ENCODE assay signal across 18 cellular contexts in genomic region chr17:75093543-75094158, GRCh38. TPM values are rescaled to one million over a fixed set of nuclear protein-coding genes. Genes with fewer than 3 reads are reported as not detected.
DNase-seq lines count a peak whose midpoint lies in the region; ATAC-seq, FAIRE-seq and TF ChIP-seq lines count a peak whose summit lies in the region.
"Had no signal": no experiment of that assay in that cellular context is flagged by ENCODE, and none has a peak within 500 bp of the region (broad histone marks: within the 10 kb centered on the region; RNA-seq: fewer than 3 reads in every experiment).

No MANE protein-coding gene starts in this region.

- H3K27me3 ChIP-seq in H1 (replicated peaks in 1 of 4; ENCODE audit: control insufficient read depth in 3 of 4, extremely low read depth in 1 of 4, insufficient read depth in 3 of 4, low read length in 3 of 4) (no peaks in the 10 kb centered on the region), upper lobe of right lung (no peaks in the 10 kb centered on the region), vagina (no peaks in the 10 kb centered on the region)
- H3K27me3 ChIP-seq: cardiac muscle cell, esophagus muscularis mucosa had no signal

- H2BK12ac ChIP-seq in H1 (ENCODE audit: low read depth, low read length), result no peak overlapping the region

- no peak overlapping the region for H4K91ac ChIP-seq in H1 (replicated peaks; ENCODE audit: insufficient read length, low read length)

- intact Hi-C loops in upper lobe of right lung (cut with DNase I) (no loop called here), vagina (cut with DNase I) (no loop called here)

- H3K18ac ChIP-seq in H1 (ENCODE audit: extremely low read depth, low read length), result no peak overlapping the region

- no peak overlapping the region for H2BK20ac ChIP-seq in H1 (ENCODE audit: low read length)

- no peak overlapping the region for H3K9ac ChIP-seq in H1 (replicated peaks in 1 of 4; ENCODE audit: extremely low read depth in 1 of 4, low read depth in 3 of 4, low read length in 3 of 4)
- H3K9ac ChIP-seq: KMS-11 had no signal

- H3K4me1 Mint-ChIP-seq in nephron progenitor cell, result peaks cover 58% of the 10 kb centered on the region

- peak overlapping the region; percentile 57 for H4K8ac ChIP-seq in H1 (ENCODE audit: extremely low read depth, insufficient read depth, low read length)

- WGBS in H1 (ENCODE audit: extremely low coverage in 1 of 2, insufficient coverage in 1 of 2, insufficient read length in 1 of 2, insufficient replicate concordance in 2 of 2, low coverage in 1 of 2, low lambda C conversion rate in 2 of 2, missing lambda C conversion rate in 1 of 2), 2 experiments, result 91% methylated on average over 19 of the region's 19 CpGs; no CpG with 5 or more reads in 1 of the 2 experiments

- H3K56ac ChIP-seq in H1 (replicated peaks; ENCODE audit: insufficient read length, low read depth, low read length), result no peak overlapping the region

- no peak overlapping the region for H2AK5ac ChIP-seq in H1 (ENCODE audit: low read depth, low read length)

- TF ChIP-seq EP300 in H1 (IDR thresholded peaks at IDR 0.05; ENCODE audit: borderline replicate concordance in 1 of 2, low read depth in 2 of 2, low read length in 2 of 2), result no peak

- TF ChIP-seq CTCF in H1 (IDR thresholded peaks at IDR 0.05; ENCODE audit: control extremely low read depth in 1 of 3, insufficient read depth in 1 of 3, low read depth in 1 of 3, low read length in 3 of 3) (no peak), nephron progenitor cell (IDR thresholded peaks at IDR 0.05) (no peak), upper lobe of right lung (IDR thresholded peaks at IDR 0.05) (no peak), vagina (IDR thresholded peaks at IDR 0.05) (no peak)

- H3K79me1 ChIP-seq in H1 (ENCODE audit: low read depth, low read length), result peaks cover 10% of the 10 kb centered on the region

- POLR2A ChIA-PET in H1 (lab: Charles Lee; ENCODE audit: partially characterized antibody), result interaction anchor here (0.8 to 1.3 kb wide), 3 partner anchors 11 to 36 kb away, joined by 4 to 6 read pairs (median 5); no protein-coding TSS in a partner anchor

- CTCF ChIA-PET in H1 (lab: Charles Lee; ENCODE audit: partially characterized antibody), result interaction anchor here (0.6 to 6.8 kb wide), 6 partner anchors 12 to 368 kb away, joined by 3 to 60 read pairs (median 6); partner anchors contain the start of gene MIF4GD

- H4K20me1 ChIP-seq in H1 (replicated peaks in 1 of 2; ENCODE audit: control insufficient read depth in 1 of 2, insufficient read depth in 2 of 2, low read length in 2 of 2), result peaks cover 0 to 5% of the 10 kb centered on the region in 2 experiments

- no peak overlapping the region for H3K23ac ChIP-seq in H1 (ENCODE audit: insufficient read length)

- no peak overlapping the region for H3K14ac ChIP-seq in H1 (ENCODE audit: insufficient read length)

- no peak overlapping the region for H3K4me3 Mint-ChIP-seq in nephron progenitor cell
- H3K4me3 Mint-ChIP-seq: memory B cell had no signal

- H3K9me3 Mint-ChIP-seq in nephron progenitor cell, result no peaks in the 10 kb centered on the region
- H3K9me3 Mint-ChIP-seq: memory B cell had no signal

- TF ChIP-seq POLR2A in H1 (IDR thresholded peaks at IDR 0.05; ENCODE audit: control extremely low read depth in 1 of 2, low read depth in 2 of 2, low read length in 2 of 2), result no peak
- TF ChIP-seq POLR2A in vagina (IDR thresholded peaks at IDR 0.05), result no peak

- 0 out of 2 replicates have a peak overlapping the region, but pooled peaks have one; percentile 19 for H3K27ac ChIP-seq in H1 (ENCODE audit: low read depth, low read length)
- peak overlapping the region; percentile 65 for H3K27ac ChIP-seq in upper lobe of right lung
- H3K27ac ChIP-seq in vagina, result no peak overlapping the region
- H3K27ac ChIP-seq: cardiac muscle cell, KMS-11 had no signal

- no peak for TF ChIP-seq RAD21 in H1 (IDR thresholded peaks at IDR 0.05 in 1 of 2, conservative IDR thresholded peaks at IDR 0.05 in 1 of 2; ENCODE audit: low read depth in 2 of 2, low read length in 2 of 2)

- ATAC-seq in upper lobe of right lung, result no peak

- H3K4ac ChIP-seq in H1 (replicated peaks; ENCODE audit: insufficient read length, low read depth, low read length), result no peak overlapping the region

- no peak overlapping the region for H2AFZ ChIP-seq in H1 (ENCODE audit: low read length)

- peak; percentile 65 for DNase-seq in NCI-H460 (ENCODE audit: extremely low read depth, low read depth)
- no peak for DNase-seq in H1 (ENCODE audit: low read depth in 1 of 2, low spot score in 2 of 2)
- no peak for DNase-seq in nephron progenitor cell
- no peak for DNase-seq in upper lobe of right lung
- no peak for DNase-seq in NCI-H146 (lab: John Stamatoyannopoulos, UW)
- no peak for DNase-seq in HuH-7.5 (ENCODE audit: low spot score)
- DNase-seq in vagina (ENCODE audit: extremely low spot score in 2 of 2), result no peak
- DNase-seq: activated effector memory CD4-positive, alpha-beta T cell treated with anti-CD3 and anti-CD28 coated beads, Interleukin-2, amount 50 U/mL, for 16 hours; effector CD4-positive, alpha-beta T cell; H7; NCI-H1048; NCI-H69; retina had no signal

- no peaks in the 10 kb centered on the region for H3K9me3 ChIP-seq in H1 (ENCODE audit: insufficient read depth in 2 of 2, low read depth in 1 of 2, low read length in 1 of 2)
- H3K9me3 ChIP-seq in upper lobe of right lung, result no peaks in the 10 kb centered on the region
- H3K9me3 ChIP-seq in vagina, result no peaks in the 10 kb centered on the region
- H3K9me3 ChIP-seq: esophagus muscularis mucosa had no signal

- H3K27me3 Mint-ChIP-seq in nephron progenitor cell (ENCODE audit: low read depth, poor library complexity), result no peaks in the 10 kb centered on the region
- H3K27me3 Mint-ChIP-seq: memory B cell had no signal

- H3K79me2 ChIP-seq in H1 (ENCODE audit: control insufficient read depth in 1 of 2, insufficient read depth in 2 of 2, low read length in 2 of 2), result peaks cover 0 to 7% of the 10 kb centered on the region in 2 experiments; a peak in 2 of 4 replicates

- H3K36me3 Mint-ChIP-seq in nephron progenitor cell (ENCODE audit: low read depth), result peaks cover 4% of the 10 kb centered on the region
- H3K36me3 Mint-ChIP-seq: memory B cell had no signal

- peak overlapping the region; percentile 39 for H3K27ac Mint-ChIP-seq in nephron progenitor cell
- H3K27ac Mint-ChIP-seq: memory B cell had no signal

- H3K4me3 ChIP-seq in H1 (ENCODE audit: extremely low read depth in 1 of 4, insufficient read depth in 2 of 4, low read depth in 3 of 4, low read length in 4 of 4) (no peak overlapping the region), upper lobe of right lung (no peak overlapping the region), vagina (no peak overlapping the region)
- H3K4me3 ChIP-seq: cardiac muscle cell, esophagus muscularis mucosa had no signal

- peaks cover 3 to 26% (median 19%) of the 10 kb centered on the region in 4 experiments for H3K4me1 ChIP-seq in H1 (replicated peaks in 1 of 4; ENCODE audit: control insufficient read depth in 3 of 4, insufficient read depth in 4 of 4, low read length in 3 of 4)
- peaks cover 58% of the 10 kb centered on the region for H3K4me1 ChIP-seq in upper lobe of right lung
- H3K4me1 ChIP-seq in vagina, result peaks cover 65% of the 10 kb centered on the region

- H2BK5ac ChIP-seq in H1 (ENCODE audit: low read depth, low read length), result peak overlapping the region; percentile 56; the same call in 1 of the 2 replicates

- no peak overlapping the region for H2BK120ac ChIP-seq in H1 (replicated peaks; ENCODE audit: low read depth, low read length)

- no peak for FAIRE-seq in H1 (lab: Jason Lieb, UNC)

- peaks cover 0 to 3% (median 0%) of the 10 kb centered on the region in 4 experiments; a peak in 2 of 8 replicates for H3K36me3 ChIP-seq in H1 (ENCODE audit: control insufficient read depth in 2 of 4, insufficient read depth in 4 of 4, low read length in 3 of 4)
- H3K36me3 ChIP-seq in upper lobe of right lung, result peaks cover 9% of the 10 kb centered on the region
- no peaks in the 10 kb centered on the region for H3K36me3 ChIP-seq in vagina
- H3K36me3 ChIP-seq: cardiac muscle cell had no signal

- H3K23me2 ChIP-seq in H1 (ENCODE audit: low read depth, low read length), result peaks cover 4% of the 10 kb centered on the region

- no peak overlapping the region for H2BK15ac ChIP-seq in H1 (ENCODE audit: low read length)

- no peak overlapping the region for H4K5ac ChIP-seq in H1 (ENCODE audit: insufficient read length, low read depth, low read length)

- H3K4me2 ChIP-seq in H1 (ENCODE audit: insufficient read depth in 1 of 2, low read depth in 2 of 2, low read length in 2 of 2), result no peak overlapping the region
- H3K4me2 ChIP-seq: KMS-11 had no signal

RNA-seq across cellular contexts. Expression of gene SLC16A5, which starts 5.9 kb away (rescaled TPM):
- total RNA-seq in NCI-H460 (2014; rRNA removed; shearing (Covaris generic)), result 19.8 and 20.0 TPM in 2 replicates
- polyA plus RNA-seq in NCI-H460 (2014; cell fraction: nucleus; rRNA removed), result 31.7 and 33.5 TPM in 2 replicates
- total RNA-seq in H1 (2021; fragmentation: NEBNext Ultra II Directional; extraction: Animal tissue kit (Norgen Biotek cat#: 25700)), result 16.6 and 17.1 TPM in 2 replicates
- 34.7 and 54.8 TPM in 2 replicates for polyA plus RNA-seq in H1 (2011; rRNA removed)
- polyA plus RNA-seq in H1 (2011; cell fraction: cytosol; rRNA removed), result 28.9 TPM
- 82.9 TPM for polyA plus RNA-seq in H1 (2011; cell fraction: nucleus; rRNA removed)
- polyA plus RNA-seq in H1 (2012, experiment 1 of 2), result 14.3 to 26.5 TPM (median 20.8 TPM) in 4 replicates
- polyA plus RNA-seq in H1 (2012, experiment 2 of 2), result 12.9 TPM
- 22.7 TPM for polyA plus RNA-seq in H1 (2013, experiment 1 of 2)
- 21.6 TPM for polyA plus RNA-seq in H1 (2013, experiment 2 of 2)
- 15.2 and 17.8 TPM in 2 replicates for polyA minus RNA-seq in H1 (2011; rRNA and poly(A)+ RNA removed)
- polyA minus RNA-seq in H1 (2011; cell fraction: cytosol; rRNA and poly(A)+ RNA removed), result 11.3 TPM
- 24.1 TPM for polyA minus RNA-seq in H1 (2011; cell fraction: nucleus; rRNA and poly(A)+ RNA removed)
- total RNA-seq in upper lobe of right lung, result 40.5 TPM
- 26.8 TPM for total RNA-seq in vagina
- total RNA-seq: OCI-LY7 had no signal

RNA-seq across cellular contexts. Expression of gene ARMC7, which starts 16.1 kb away (rescaled TPM):
- total RNA-seq in NCI-H460 (2014; rRNA removed; shearing (Covaris generic)), result 9.1 and 14.3 TPM in 2 replicates
- 6.4 and 7.4 TPM in 2 replicates for polyA plus RNA-seq in NCI-H460 (2014; cell fraction: nucleus; rRNA removed)
- 13.6 TPM in 2 replicates for total RNA-seq in H1 (2021; fragmentation: NEBNext Ultra II Directional; extraction: Animal tissue kit (Norgen Biotek cat#: 25700))
- 9.8 and 12.4 TPM in 2 replicates for polyA plus RNA-seq in H1 (2011; rRNA removed)
- 7.4 TPM for polyA plus RNA-seq in H1 (2011; cell fraction: cytosol; rRNA removed)
- 12.7 TPM for polyA plus RNA-seq in H1 (2011; cell fraction: nucleus; rRNA removed)
- polyA plus RNA-seq in H1 (2012, experiment 1 of 2), result 14.0 to 16.0 TPM (median 14.9 TPM) in 4 replicates
- polyA plus RNA-seq in H1 (2012, experiment 2 of 2), result 13.2 TPM
- polyA plus RNA-seq in H1 (2013, experiment 1 of 2), result 8.2 TPM
- polyA plus RNA-seq in H1 (2013, experiment 2 of 2), result 7.8 TPM
- polyA minus RNA-seq in H1 (2011; rRNA and poly(A)+ RNA removed), result 12.2 and 13.7 TPM in 2 replicates
- polyA minus RNA-seq in H1 (2011; cell fraction: cytosol; rRNA and poly(A)+ RNA removed), result 10.2 TPM
- polyA minus RNA-seq in H1 (2011; cell fraction: nucleus; rRNA and poly(A)+ RNA removed), result 12.6 TPM
- total RNA-seq in upper lobe of right lung (18.0 TPM), vagina (12.8 TPM)

RNA-seq across cellular contexts. Expression of gene NT5C, which starts 37.9 kb away (rescaled TPM):
- 107 and 114 TPM in 2 replicates for total RNA-seq in NCI-H460 (2014; rRNA removed; shearing (Covaris generic))
- 618 and 734 TPM in 2 replicates for polyA plus RNA-seq in NCI-H460 (2014; cell fraction: nucleus; rRNA removed)
- 52.1 and 66.9 TPM in 2 replicates for total RNA-seq in H1 (2021; fragmentation: NEBNext Ultra II Directional; extraction: Animal tissue kit (Norgen Biotek cat#: 25700))
- 66.4 and 98.6 TPM in 2 replicates for polyA plus RNA-seq in H1 (2011; rRNA removed)
- 92.6 TPM for polyA plus RNA-seq in H1 (2011; cell fraction: cytosol; rRNA removed)
- polyA plus RNA-seq in H1 (2011; cell fraction: nucleus; rRNA removed), result 145 TPM
- 38.9 to 77.9 TPM (median 68.7 TPM) in 4 replicates for polyA plus RNA-seq in H1 (2012, experiment 1 of 2)
- 57.5 TPM for polyA plus RNA-seq in H1 (2012, experiment 2 of 2)
- polyA plus RNA-seq in H1 (2013, experiment 1 of 2), result 69.7 TPM
- 60.6 TPM for polyA plus RNA-seq in H1 (2013, experiment 2 of 2)
- 12.1 and 14.9 TPM in 2 replicates for polyA minus RNA-seq in H1 (2011; rRNA and poly(A)+ RNA removed)
- 16.7 TPM for polyA minus RNA-seq in H1 (2011; cell fraction: cytosol; rRNA and poly(A)+ RNA removed)
- 44.4 TPM for polyA minus RNA-seq in H1 (2011; cell fraction: nucleus; rRNA and poly(A)+ RNA removed)
- total RNA-seq in upper lobe of right lung (35.8 TPM), vagina (98.5 TPM)

RNA-seq across cellular contexts. Expression of gene KCTD2, which starts 46.6 kb away (rescaled TPM):
- total RNA-seq in NCI-H460 (2014; rRNA removed; shearing (Covaris generic)), result 22.9 and 28.0 TPM in 2 replicates
- 11.2 and 17.3 TPM in 2 replicates for polyA plus RNA-seq in NCI-H460 (2014; cell fraction: nucleus; rRNA removed)
- total RNA-seq in H1 (2021; fragmentation: NEBNext Ultra II Directional; extraction: Animal tissue kit (Norgen Biotek cat#: 25700)), result 33.7 and 34.1 TPM in 2 replicates
- 32.6 and 36.8 TPM in 2 replicates for polyA plus RNA-seq in H1 (2011; rRNA removed)
- polyA plus RNA-seq in H1 (2011; cell fraction: cytosol; rRNA removed), result 34.2 TPM
- polyA plus RNA-seq in H1 (2011; cell fraction: nucleus; rRNA removed), result 34.2 TPM
- polyA plus RNA-seq in H1 (2012, experiment 1 of 2), result 28.4 to 33.2 TPM (median 30.1 TPM) in 4 replicates
- polyA plus RNA-seq in H1 (2012, experiment 2 of 2), result 27.2 TPM
- 19.6 TPM for polyA plus RNA-seq in H1 (2013, experiment 1 of 2)
- polyA plus RNA-seq in H1 (2013, experiment 2 of 2), result 19.1 TPM
- 40.0 and 40.9 TPM in 2 replicates for polyA minus RNA-seq in H1 (2011; rRNA and poly(A)+ RNA removed)
- 16.6 TPM for polyA minus RNA-seq in H1 (2011; cell fraction: cytosol; rRNA and poly(A)+ RNA removed)
- polyA minus RNA-seq in H1 (2011; cell fraction: nucleus; rRNA and poly(A)+ RNA removed), result 13.5 TPM
- total RNA-seq in upper lobe of right lung (25.3 TPM), vagina (17.2 TPM)

RNA-seq across cellular contexts. Expression of gene ATP5PD, which starts 46.9 kb away (rescaled TPM):
- total RNA-seq in NCI-H460 (2014; rRNA removed; shearing (Covaris generic)), result 272 and 301 TPM in 2 replicates
- 175 TPM in 2 replicates for polyA plus RNA-seq in NCI-H460 (2014; cell fraction: nucleus; rRNA removed)
- total RNA-seq in H1 (2021; fragmentation: NEBNext Ultra II Directional; extraction: Animal tissue kit (Norgen Biotek cat#: 25700)), result 326 and 335 TPM in 2 replicates
- 254 and 407 TPM in 2 replicates for polyA plus RNA-seq in H1 (2011; rRNA removed)
- polyA plus RNA-seq in H1 (2011; cell fraction: cytosol; rRNA removed), result 359 TPM
- polyA plus RNA-seq in H1 (2011; cell fraction: nucleus; rRNA removed), result 101 TPM
- polyA plus RNA-seq in H1 (2012, experiment 1 of 2), result 445 to 644 TPM (median 486 TPM) in 4 replicates
- 293 TPM for polyA plus RNA-seq in H1 (2012, experiment 2 of 2)
- 532 TPM for polyA plus RNA-seq in H1 (2013, experiment 1 of 2)
- 533 TPM for polyA plus RNA-seq in H1 (2013, experiment 2 of 2)
- polyA minus RNA-seq in H1 (2011; rRNA and poly(A)+ RNA removed), result 160 and 164 TPM in 2 replicates
- 92.8 TPM for polyA minus RNA-seq in H1 (2011; cell fraction: cytosol; rRNA and poly(A)+ RNA removed)
- polyA minus RNA-seq in H1 (2011; cell fraction: nucleus; rRNA and poly(A)+ RNA removed), result 69.1 TPM
- 155 TPM for total RNA-seq in upper lobe of right lung
- total RNA-seq in vagina, result 149 TPM
